Comparison of ENCODE assay signal across 8 cellular contexts in genomic region chr20:63631426-63631825, GRCh38. TPM values are rescaled to one million over a fixed set of nuclear protein-coding genes. Genes with fewer than 3 reads are reported as not detected.
A peak's percentile ranks its signal among the peaks of the same experiment; 100 is the strongest.
DNase-seq lines count a peak whose midpoint lies in the region; ATAC-seq and TF ChIP-seq lines count a peak whose summit lies in the region.
"Not testable (repeated sequence)": the region's sequence is repeated elsewhere in the genome, so short reads cannot be mapped to it uniquely, and the experiment has no call there.

No MANE protein-coding gene starts in this region.

- not testable (repeated sequence) for H3K4me3 ChIP-seq in WERI-Rb-1 (ENCODE audit: low read depth, low read length); heart left ventricle

- ATAC-seq in heart left ventricle = peak in 1 of 4 donors; percentile 14

- H3K27me3 Mint-ChIP-seq in activated naive CD8-positive, alpha-beta T cell; nephron progenitor cell (ENCODE audit: low read depth, poor library complexity); stimulated activated naive CD8-positive, alpha-beta T cell treated with anti-CD3 and anti-CD28 coated beads, Interleukin-15, Interleukin-2, amounts not matched to agents 100 ng/mL and 50 ng/mL, for 24 hours: not testable (repeated sequence)

- peak overlapping the region; percentile 34 for H3K27ac Mint-ChIP-seq in activated naive CD8-positive, alpha-beta T cell
- peak overlapping the region; percentile 51 for H3K27ac Mint-ChIP-seq in nephron progenitor cell
- H3K27ac Mint-ChIP-seq in stimulated activated naive CD8-positive, alpha-beta T cell treated with anti-CD3 and anti-CD28 coated beads, Interleukin-15, Interleukin-2, amounts not matched to agents 100 ng/mL and 50 ng/mL, for 24 hours = peak overlapping the region; percentile 38

- peak in 1 of 2 donors; percentile 19 for TF ChIP-seq POLR2A in heart left ventricle (IDR thresholded peaks at IDR 0.05)

- in situ Hi-C loops in ACHN (cut with HindIII; ENCODE audit: low pct_ligation_motif_present, low pct_unique_long_range_greater_than_20kb, low sequenced_read_pairs); Caki2 (cut with HindIII; ENCODE audit: low pct_unique_long_range_greater_than_20kb, low sequenced_read_pairs): not testable (repeated sequence)

- WGBS in heart left ventricle, 4 donors = 46 to 61% (median 60%) methylated on average over 10 of the region's 10 CpGs

- not testable (repeated sequence) for H3K9me3 ChIP-seq in WERI-Rb-1 (ENCODE audit: severe bottlenecking); heart left ventricle

- not testable (repeated sequence) for H3K9me3 Mint-ChIP-seq in activated naive CD8-positive, alpha-beta T cell (ENCODE audit: low read depth); nephron progenitor cell; stimulated activated naive CD8-positive, alpha-beta T cell treated with anti-CD3 and anti-CD28 coated beads, Interleukin-15, Interleukin-2, amounts not matched to agents 100 ng/mL and 50 ng/mL, for 24 hours

- not testable (repeated sequence) for H3K36me3 Mint-ChIP-seq in activated naive CD8-positive, alpha-beta T cell
- H3K36me3 Mint-ChIP-seq in nephron progenitor cell (ENCODE audit: low read depth) = peaks cover 13% of the 10 kb centered on the region
- peaks cover 11% of the 10 kb centered on the region for H3K36me3 Mint-ChIP-seq in stimulated activated naive CD8-positive, alpha-beta T cell treated with anti-CD3 and anti-CD28 coated beads, Interleukin-15, Interleukin-2, amounts not matched to agents 100 ng/mL and 50 ng/mL, for 24 hours (ENCODE audit: low read depth)

- H3K27ac ChIP-seq in WERI-Rb-1 (peak overlapping the region; percentile 99), heart left ventricle (peak overlapping the region in 11 of 12 donors; percentile 8 to 75 (median 47))

- DNase-seq in ACHN (peak; percentile 22), Caki2 (ENCODE audit: low read depth) (peak; percentile 86), heart left ventricle (peak in 3 of 5 donors; percentile 42 to 51 (median 46)), left kidney (ENCODE audit: low read depth, low spot score) (peak; percentile 84), nephron progenitor cell (peak; percentile 35)
- DNase-seq in WERI-Rb-1 = not testable (repeated sequence)

- peaks cover 12% of the 10 kb centered on the region for H3K36me3 ChIP-seq in WERI-Rb-1
- H3K36me3 ChIP-seq in heart left ventricle = not testable (repeated sequence)

- H3K4me3 Mint-ChIP-seq in activated naive CD8-positive, alpha-beta T cell = peak overlapping the region; percentile 5
- H3K4me3 Mint-ChIP-seq in nephron progenitor cell; stimulated activated naive CD8-positive, alpha-beta T cell treated with anti-CD3 and anti-CD28 coated beads, Interleukin-15, Interleukin-2, amounts not matched to agents 100 ng/mL and 50 ng/mL, for 24 hours: not testable (repeated sequence)

- intact Hi-C loops in heart left ventricle (cut with DNase I) = not testable (repeated sequence)

- H3K4me1 ChIP-seq in heart left ventricle = peaks cover 0 to 50% (median 10%) of the 10 kb centered on the region in 12 donors

- H3K27me3 ChIP-seq in WERI-Rb-1 (ENCODE audit: insufficient read depth, low read depth, severe bottlenecking); heart left ventricle: not testable (repeated sequence)

- not testable (repeated sequence) for TF ChIP-seq CTCF in WERI-Rb-1 (IDR thresholded peaks at IDR 0.05; ENCODE audit: low read depth, low read length); heart left ventricle (IDR thresholded peaks at IDR 0.05); nephron progenitor cell (IDR thresholded peaks at IDR 0.05)

- H3K4me1 Mint-ChIP-seq in activated naive CD8-positive, alpha-beta T cell (ENCODE audit: low read depth) = peaks cover 56% of the 10 kb centered on the region
- peaks cover 29% of the 10 kb centered on the region for H3K4me1 Mint-ChIP-seq in nephron progenitor cell
- peaks cover 65% of the 10 kb centered on the region for H3K4me1 Mint-ChIP-seq in stimulated activated naive CD8-positive, alpha-beta T cell treated with anti-CD3 and anti-CD28 coated beads, Interleukin-15, Interleukin-2, amounts not matched to agents 100 ng/mL and 50 ng/mL, for 24 hours (ENCODE audit: low read depth)

RNA-seq across cellular contexts. Expression of gene GMEB2, which starts 4.5 kb away (rescaled TPM):
- total RNA-seq in Caki2 (2014; rRNA removed; shearing (Covaris generic); ENCODE audit: low replicate concordance) = 9.6 and 18.1 TPM in 2 replicates
- total RNA-seq in heart left ventricle = 10 to 100 TPM in 1 of 9 donors, 1 to 10 TPM in 8; 4.3 to 10.0 (median 5.9) TPM
- 1 to 10 TPM; 6.3 to 8.6 TPM for polyA plus RNA-seq in heart left ventricle

RNA-seq across cellular contexts. Expression of gene STMN3, which starts 21.8 kb away (rescaled TPM):
- total RNA-seq in Caki2 (2014; rRNA removed; shearing (Covaris generic); ENCODE audit: low replicate concordance) = 70.6 and 73.0 TPM in 2 replicates
- 10 to 100 TPM in 2 of 9 donors, 1 to 10 TPM in 7; 2.9 to 15.6 (median 4.7) TPM for total RNA-seq in heart left ventricle
- polyA plus RNA-seq in heart left ventricle = 1 to 10 TPM; 5.2 to 6.7 TPM

RNA-seq across cellular contexts. Expression of gene RTEL1, which starts 26.7 kb away (rescaled TPM):
- 12.5 and 13.6 TPM in 2 replicates for total RNA-seq in Caki2 (2014; rRNA removed; shearing (Covaris generic); ENCODE audit: low replicate concordance)
- total RNA-seq in heart left ventricle = 10 to 100 TPM in 5 of 9 donors, 1 to 10 TPM in 4; 3.0 to 17.8 (median 10.1) TPM
- 1 to 10 TPM; 5.9 to 7.1 TPM for polyA plus RNA-seq in heart left ventricle

RNA-seq across cellular contexts. Expression of gene HELZ2, which starts 57.4 kb away (rescaled TPM):
- 26.3 and 30.3 TPM in 2 replicates for total RNA-seq in Caki2 (2014; rRNA removed; shearing (Covaris generic); ENCODE audit: low replicate concordance)
- 10 to 100 TPM; 10.4 to 34.6 (median 20.9) TPM for total RNA-seq in heart left ventricle
- 1 to 10 TPM; 7.2 to 8.8 TPM for polyA plus RNA-seq in heart left ventricle
